In the genomic region with DNA sequence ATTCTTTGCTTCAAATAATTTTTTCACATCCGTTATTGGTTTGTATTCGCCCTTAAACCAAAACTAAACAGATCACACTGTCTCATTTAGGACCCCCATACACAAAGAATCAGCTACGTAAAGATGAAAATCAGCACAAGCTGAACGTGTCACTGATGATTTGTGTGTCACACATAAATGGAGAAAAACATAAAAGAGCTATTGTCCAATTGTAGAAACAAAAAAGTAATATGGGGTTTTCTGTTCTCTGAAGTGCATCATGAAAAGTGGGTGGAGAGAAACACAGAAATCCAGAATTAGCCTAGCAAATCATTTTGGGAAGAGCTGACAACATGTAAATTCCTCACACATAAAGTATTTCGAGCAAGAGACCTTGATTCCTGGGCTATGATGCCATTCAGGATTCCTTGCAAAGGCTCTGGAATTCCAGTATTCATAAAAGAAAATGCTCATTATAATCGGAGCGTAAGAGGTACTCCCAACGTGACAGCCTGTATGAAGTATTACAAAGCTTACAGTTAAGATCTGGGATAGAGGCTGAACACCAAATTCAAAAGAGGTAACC, we compare ENCODE assay signal across 7 cellular contexts. TPM values are rescaled to one million over a fixed set of nuclear protein-coding genes. Genes with fewer than 3 reads are reported as not detected.
A peak's percentile ranks its signal among the peaks of the same experiment; 100 is the strongest.
DNase-seq lines count a peak whose midpoint lies in the region; ATAC-seq and TF ChIP-seq lines count a peak whose summit lies in the region.

No MANE protein-coding gene starts in this region.

- peak overlapping the region; percentile 90 for H3K4me3 Mint-ChIP-seq in activated T-helper 2 cell treated with anti-CD3 and anti-CD28 coated beads, Interferon-gamma antibody, Interleukin-2, Interleukin-4, amounts not matched to agents 10 μg/mL and 5 μg/mL and 100 μg/mL, durations not matched to agents 14 hours and 24 hours and 36 hours (ENCODE audit: low read depth)

- H3K4me1 ChIP-seq in stomach smooth muscle (ENCODE audit: control insufficient read depth, insufficient read depth, low read length), result peaks cover 34% of the 10 kb centered on the region

- H3K4me1 Mint-ChIP-seq in activated T-helper 2 cell treated with anti-CD3 and anti-CD28 coated beads, Interferon-gamma antibody, Interleukin-2, Interleukin-4, amounts not matched to agents 10 μg/mL and 5 μg/mL and 100 μg/mL, durations not matched to agents 14 hours and 24 hours and 36 hours (ENCODE audit: low read depth), result peaks cover 63% of the 10 kb centered on the region

- H3K27ac Mint-ChIP-seq in activated T-helper 2 cell treated with anti-CD3 and anti-CD28 coated beads, Interferon-gamma antibody, Interleukin-2, Interleukin-4, amounts not matched to agents 10 μg/mL and 5 μg/mL and 100 μg/mL, durations not matched to agents 14 hours and 24 hours and 36 hours, result peak overlapping the region; percentile 97

- TF ChIP-seq CTCF in HL-60 (IDR thresholded peaks at IDR 0.05; ENCODE audit: insufficient read depth, low read length), result no peak

- ATAC-seq in GM21390 (IDR thresholded peaks at IDR 0.05; ENCODE audit: unreplicated experiment), result no peak

- no peaks in the 10 kb centered on the region for H3K27me3 Mint-ChIP-seq in activated T-helper 2 cell treated with anti-CD3 and anti-CD28 coated beads, Interferon-gamma antibody, Interleukin-2, Interleukin-4, amounts not matched to agents 10 μg/mL and 5 μg/mL and 100 μg/mL, durations not matched to agents 14 hours and 24 hours and 36 hours (ENCODE audit: low read depth)

- no peaks in the 10 kb centered on the region for H3K9me3 ChIP-seq in stomach smooth muscle (ENCODE audit: control insufficient read depth in 2 of 2, low read length in 2 of 2)

- peaks cover 75% of the 10 kb centered on the region for H3K36me3 Mint-ChIP-seq in activated T-helper 2 cell treated with anti-CD3 and anti-CD28 coated beads, Interferon-gamma antibody, Interleukin-2, Interleukin-4, amounts not matched to agents 10 μg/mL and 5 μg/mL and 100 μg/mL, durations not matched to agents 14 hours and 24 hours and 36 hours (ENCODE audit: low read depth)

- H3K9me3 Mint-ChIP-seq in activated T-helper 2 cell treated with anti-CD3 and anti-CD28 coated beads, Interferon-gamma antibody, Interleukin-2, Interleukin-4, amounts not matched to agents 10 μg/mL and 5 μg/mL and 100 μg/mL, durations not matched to agents 14 hours and 24 hours and 36 hours, result no peaks in the 10 kb centered on the region

- H3K9ac ChIP-seq in stomach smooth muscle (ENCODE audit: low read length in 2 of 2), result peak overlapping the region; percentile 79 to 95

- intact Hi-C loops in activated T-helper 2 cell treated with anti-CD3 and anti-CD28 coated beads, Interferon-gamma antibody, Interleukin-2, Interleukin-4, amounts not matched to agents 10 μg/mL and 5 μg/mL and 100 μg/mL, durations not matched to agents 14 hours and 24 hours and 36 hours (cut with micrococcal nuclease), result no loop called here

- H3K36me3 ChIP-seq in stomach smooth muscle (ENCODE audit: control insufficient read depth in 2 of 2, insufficient read depth in 2 of 2, low read length in 2 of 2), result peaks cover 4 to 19% of the 10 kb centered on the region in 2 donors

- peak overlapping the region; percentile 90 for H3K4me3 ChIP-seq in HL-60 (replicated peaks; ENCODE audit: insufficient read depth, low read length)
- peak overlapping the region; percentile 86 for H3K4me3 ChIP-seq in iPS-11a (ENCODE audit: low read depth, low read length)
- H3K4me3 ChIP-seq in stomach smooth muscle (ENCODE audit: low read length in 2 of 2), result peak overlapping the region; percentile 75 to 92

- H3K27ac ChIP-seq in HL-60 (replicated peaks), result no peak overlapping the region
- H3K27ac ChIP-seq in stomach smooth muscle (ENCODE audit: low read length), result peak overlapping the region; percentile 99

- H3K27me3 ChIP-seq in HL-60 (ENCODE audit: insufficient read depth, poor library complexity, severe bottlenecking) (no peaks in the 10 kb centered on the region), stomach smooth muscle (ENCODE audit: control insufficient read depth in 1 of 2, insufficient read depth in 2 of 2, low read length in 2 of 2) (no peaks in the 10 kb centered on the region)

- DNase-seq in HL-60 (ENCODE audit: low read depth in 1 of 2, low spot score in 1 of 2), result no peak
- DNase-seq in activated T-helper 2 cell treated with anti-CD3 and anti-CD28 coated beads, Interferon-gamma antibody, Interleukin-2, Interleukin-4, amounts not matched to agents 10 μg/mL and 5 μg/mL and 100 μg/mL, durations not matched to agents 14 hours and 24 hours and 36 hours (ENCODE audit: low spot score), result no peak
- DNase-seq in medulla oblongata (ENCODE audit: extremely low spot score), result no peak
- DNase-seq in NCI-H2081 treated with DMSO at 0.1 percent for 48 hours (lab: John Stamatoyannopoulos, UW), result no peak

RNA-seq across cellular contexts. Expression of a gene that starts 1.1 kb away (rescaled TPM):
- 17.4 and 19.2 TPM in 2 replicates for total RNA-seq in activated T-helper 2 cell treated with anti-CD3 and anti-CD28 coated beads, Interferon-gamma antibody, Interleukin-2, Interleukin-4, amounts not matched to agents 10 μg/mL and 5 μg/mL and 100 μg/mL, durations not matched to agents 14 hours and 24 hours and 36 hours

RNA-seq across cellular contexts. Expression of a gene that starts 1.6 kb away (rescaled TPM):
- total RNA-seq in activated T-helper 2 cell treated with anti-CD3 and anti-CD28 coated beads, Interferon-gamma antibody, Interleukin-2, Interleukin-4, amounts not matched to agents 10 μg/mL and 5 μg/mL and 100 μg/mL, durations not matched to agents 14 hours and 24 hours and 36 hours, result 30.5 and 34.7 TPM in 2 replicates
